17 cellular contexts compared by ENCODE assay signal in genomic region chr13:34886476-34886875, GRCh38. TPM values are rescaled to one million over a fixed set of nuclear protein-coding genes. Genes with fewer than 3 reads are reported as not detected.
DNase-seq lines count a peak whose midpoint lies in the region; FAIRE-seq and TF ChIP-seq lines count a peak whose summit lies in the region.
"Had no signal": no experiment of that assay in that cellular context is flagged by ENCODE, and none has a peak within 500 bp of the region (broad histone marks: within the 10 kb centered on the region; RNA-seq: fewer than 3 reads in every experiment).

No MANE protein-coding gene starts in this region.

- peak overlapping the region; percentile 12 to 91 (median 83) for H3K27ac Mint-ChIP-seq in nephron
- H3K27ac Mint-ChIP-seq: CD14-positive monocyte; CD8-positive, alpha-beta T cell; H9 had no signal

- H3K9me3 ChIP-seq in endothelial cell of umbilical vein (replicated peaks; ENCODE audit: control insufficient read depth, insufficient read depth, low read length), result no peaks in the 10 kb centered on the region

- no TSS peak for BruUV-seq in endothelial cell of umbilical vein (replicated peaks; lab: Mats Ljungman, UMichigan)

- FAIRE-seq in endothelial cell of umbilical vein (lab: Jason Lieb, UNC), result no peak
- FAIRE-seq: D721Med, GM18507 had no signal

- DNase-seq in ELR (ENCODE audit: low read depth) (peak; percentile 17), HS-5 (ENCODE audit: low read depth) (peak; percentile 8), endothelial cell of umbilical vein (ENCODE audit: low read depth, low spot score) (peak; percentile 53), putamen (ENCODE audit: low spot score) (no peak), mesenteric fat pad (ENCODE audit: low spot score) (no peak), ecto neural progenitor cell (ENCODE audit: low spot score) (no peak)
- DNase-seq: CD8-positive, alpha-beta T cell; COR-L47; DMS153; DMS79 treated with DMSO at 0.1 percent for 48 hours; GF-D8; GOT3; H9 had no signal

- no peaks in the 10 kb centered on the region for H3K36me3 ChIP-seq in endothelial cell of umbilical vein (ENCODE audit: control insufficient read depth in 2 of 2, extremely low read depth in 1 of 2, insufficient read depth in 2 of 2, low read length in 2 of 2)

- TF ChIP-seq POLR2A in endothelial cell of umbilical vein (IDR thresholded peaks at IDR 0.05; ENCODE audit: low read depth, low read length), result no peak

- H3K4me1 Mint-ChIP-seq in nephron, result peaks cover 37% of the 10 kb centered on the region
- H3K4me1 Mint-ChIP-seq: CD14-positive monocyte had no signal

- H2AFZ ChIP-seq in endothelial cell of umbilical vein (ENCODE audit: low read depth, low read length), result no peak overlapping the region

- no peaks in the 10 kb centered on the region for H3K36me3 Mint-ChIP-seq in nephron (ENCODE audit: low read depth)
- H3K36me3 Mint-ChIP-seq: CD14-positive monocyte; CD8-positive, alpha-beta T cell had no signal

- H3K4me3 ChIP-seq in endothelial cell of umbilical vein (replicated peaks in 1 of 3; ENCODE audit: insufficient read depth in 1 of 3, low read depth in 1 of 3, low read length in 3 of 3), result no peak overlapping the region

- no peaks in the 10 kb centered on the region for H3K27me3 Mint-ChIP-seq in nephron (ENCODE audit: low read depth)

- POLR2A ChIA-PET in endothelial cell of umbilical vein (lab: Charles Lee), result no interaction called here

- TF ChIP-seq CTCF in endothelial cell of umbilical vein (IDR thresholded peaks at IDR 0.05; ENCODE audit: extremely low read depth in 1 of 2, insufficient read depth in 1 of 2, low read depth in 1 of 2, low read length in 2 of 2), result no peak
- TF ChIP-seq CTCF in nephron (IDR thresholded peaks at IDR 0.05; ENCODE audit: unreplicated experiment in 3 of 3), result no peak

- no peaks in the 10 kb centered on the region for H3K9me1 ChIP-seq in endothelial cell of umbilical vein (replicated peaks; ENCODE audit: control insufficient read depth, extremely low read depth, insufficient read depth, low read length)

- no peak overlapping the region for H3K9ac ChIP-seq in endothelial cell of umbilical vein (replicated peaks; ENCODE audit: extremely low read depth, insufficient read depth, low read length)

- H3K79me2 ChIP-seq in endothelial cell of umbilical vein (ENCODE audit: control insufficient read depth, insufficient read depth, low read length), result no peaks in the 10 kb centered on the region

- peak overlapping the region; percentile 31 for H3K4me2 ChIP-seq in endothelial cell of umbilical vein (ENCODE audit: insufficient read depth, low read length)

- H3K27ac ChIP-seq in endothelial cell of umbilical vein (ENCODE audit: insufficient read depth, low read depth, low read length), result no peak overlapping the region

- no peaks in the 10 kb centered on the region for H4K20me1 ChIP-seq in endothelial cell of umbilical vein (replicated peaks; ENCODE audit: control insufficient read depth, extremely low read depth, insufficient read depth, low read length)

- H3K4me3 Mint-ChIP-seq in nephron, result no peak overlapping the region
- H3K4me3 Mint-ChIP-seq: CD14-positive monocyte; CD8-positive, alpha-beta T cell; H9 had no signal

- no peaks in the 10 kb centered on the region for H3K9me3 Mint-ChIP-seq in nephron
- H3K9me3 Mint-ChIP-seq: CD8-positive, alpha-beta T cell; H9 had no signal

- no peaks in the 10 kb centered on the region for H3K27me3 ChIP-seq in endothelial cell of umbilical vein (ENCODE audit: control insufficient read depth in 2 of 2, insufficient read depth in 2 of 2, low read length in 2 of 2)

- peaks cover 21% of the 10 kb centered on the region for H3K4me1 ChIP-seq in endothelial cell of umbilical vein (ENCODE audit: control insufficient read depth, extremely low read depth, insufficient read depth, low read length)

- intact Hi-C loops in endothelial cell of umbilical vein (cut with micrococcal nuclease), result no loop called here

- CTCF ChIA-PET in endothelial cell of umbilical vein (lab: Charles Lee), result interaction anchor here (1.2 kb wide), 1 partner anchor 9 kb away, joined by 5 read pairs; no protein-coding TSS in a partner anchor

- dilution Hi-C loops in endothelial cell of umbilical vein (cut with MboI; ENCODE audit: extremely low pct_ligation_motif_present, low sequenced_read_pairs), result no loop called here

TF ChIP-seq in endothelial cell of umbilical vein, 7 proteins besides CTCF, POLR2A, EP300 and RAD21:
- no peak for TF ChIP-seq EZH2 (IDR thresholded peaks at IDR 0.05; ENCODE audit: borderline replicate concordance, low read depth, low read length, severe bottlenecking)
- TF ChIP-seq FOS (IDR thresholded peaks at IDR 0.05; ENCODE audit: borderline replicate concordance, insufficient read depth, low read length), result no peak
- TF ChIP-seq POLR2AphosphoS5 (IDR thresholded peaks at IDR 0.05; ENCODE audit: insufficient read depth, low read depth, low read length), result no peak
- TF ChIP-seq, protein P1, sequence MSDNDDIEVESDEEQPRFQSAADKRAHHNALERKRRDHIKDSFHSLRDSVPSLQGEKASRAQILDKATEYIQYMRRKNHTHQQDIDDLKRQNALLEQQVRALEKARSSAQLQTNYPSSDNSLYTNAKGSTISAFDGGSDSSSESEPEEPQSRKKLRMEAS (IDR thresholded peaks at IDR 0.05; ENCODE audit: insufficient read depth, insufficient read length), result no peak
- no peak for TF ChIP-seq MYC (IDR thresholded peaks at IDR 0.05; ENCODE audit: low read depth, low read length)
- TF ChIP-seq JUN (IDR thresholded peaks at IDR 0.05; ENCODE audit: borderline replicate concordance, insufficient read depth, insufficient read length, low read depth), result no peak
- no peak for TF ChIP-seq GATA2 (IDR thresholded peaks at IDR 0.05; ENCODE audit: insufficient read depth, insufficient read length, low read depth, low read length)

RNA-seq across cellular contexts. Expression of gene NBEA, which starts 55.6 kb away (rescaled TPM):
- total RNA-seq in endothelial cell of umbilical vein (4.4 and 4.8 TPM in 2 replicates), mesenteric fat pad (3.7 TPM)
- polyA plus RNA-seq in endothelial cell of umbilical vein, result 2.6 and 3.0 TPM in 2 replicates
- polyA plus RNA-seq in endothelial cell of umbilical vein (2011; cell fraction: cytosol; rRNA removed), result 2.3 and 2.4 TPM in 2 replicates
- 7.2 and 7.6 TPM in 2 replicates for polyA plus RNA-seq in endothelial cell of umbilical vein (2011; cell fraction: nucleus; rRNA removed)
- polyA plus RNA-seq in endothelial cell of umbilical vein (2012), result 0.93 and 2.6 TPM in 2 replicates
- polyA minus RNA-seq in endothelial cell of umbilical vein, result 12.2 and 15.4 TPM in 2 replicates
- polyA minus RNA-seq in endothelial cell of umbilical vein (2011; cell fraction: cytosol; rRNA and poly(A)+ RNA removed), result 3.6 TPM
- polyA minus RNA-seq in endothelial cell of umbilical vein (2011; cell fraction: nucleus; rRNA and poly(A)+ RNA removed), result 43.5 and 56.6 TPM in 2 replicates

Comparison
In these comparisons a context has a peak if more than half of its experiments do, and no peak if none do; other contexts are left out.
1. DNase-seq: peak in ELR (single experiment), HS-5 (single experiment) and endothelial cell of umbilical vein (single experiment); none in putamen (single experiment), mesenteric fat pad (single experiment) and ecto neural progenitor cell (single experiment).